2 cellular contexts compared by ENCODE assay signal in the genomic region with DNA sequence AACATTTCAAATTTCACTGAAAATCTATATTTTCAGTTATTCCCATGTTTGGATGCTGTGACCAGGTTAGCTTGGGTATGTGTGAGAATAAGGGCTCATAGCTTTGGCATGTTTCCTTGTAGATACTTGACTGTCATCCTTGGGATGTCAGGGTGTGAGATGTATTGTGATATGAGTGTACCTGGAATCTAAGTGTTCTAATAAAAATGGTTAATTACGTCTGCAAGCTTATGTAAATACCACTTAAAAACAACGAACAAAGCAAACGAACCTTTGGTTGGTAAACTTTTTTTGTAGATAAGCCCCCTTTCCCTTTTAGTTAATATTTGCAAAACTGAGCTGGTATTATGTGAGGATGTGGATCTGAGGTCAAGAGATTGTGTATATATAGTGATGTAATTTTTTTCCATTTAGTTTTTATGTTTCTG.
TF ChIP-seq lines count a peak whose summit lies in the region.

No MANE protein-coding gene starts in this region.

TF ChIP-seq in IMR-90, 13 proteins besides CTCF, POLR2A, EP300 and RAD21:
- TF ChIP-seq BHLHE40 (IDR thresholded peaks at IDR 0.05; ENCODE audit: low read depth, low read length) (no peak), RFX5 (IDR thresholded peaks at IDR 0.05; ENCODE audit: low read depth, low read length) (no peak), MAZ (IDR thresholded peaks at IDR 0.05; ENCODE audit: borderline replicate concordance, low read depth, low read length) (no peak), RCOR1 (IDR thresholded peaks at IDR 0.05; ENCODE audit: insufficient replicate concordance, low read length) (no peak), MXI1 (IDR thresholded peaks at IDR 0.05; ENCODE audit: borderline replicate concordance, low read depth, low read length) (no peak), CEBPB (IDR thresholded peaks at IDR 0.05; ENCODE audit: low read depth, low read length) (no peak), NFE2L2 (IDR thresholded peaks at IDR 0.05; ENCODE audit: low read depth, low read length) (no peak), SMC3 (IDR thresholded peaks at IDR 0.05; ENCODE audit: low read depth, low read length) (no peak), MAFK (IDR thresholded peaks at IDR 0.05; ENCODE audit: low read depth, low read length) (no peak), CHD1 (IDR thresholded peaks at IDR 0.05; ENCODE audit: low read depth, low read length) (no peak), FOS (IDR thresholded peaks at IDR 0.05; ENCODE audit: low read depth, low read length) (no peak)
- TF ChIP-seq, protein P1, sequence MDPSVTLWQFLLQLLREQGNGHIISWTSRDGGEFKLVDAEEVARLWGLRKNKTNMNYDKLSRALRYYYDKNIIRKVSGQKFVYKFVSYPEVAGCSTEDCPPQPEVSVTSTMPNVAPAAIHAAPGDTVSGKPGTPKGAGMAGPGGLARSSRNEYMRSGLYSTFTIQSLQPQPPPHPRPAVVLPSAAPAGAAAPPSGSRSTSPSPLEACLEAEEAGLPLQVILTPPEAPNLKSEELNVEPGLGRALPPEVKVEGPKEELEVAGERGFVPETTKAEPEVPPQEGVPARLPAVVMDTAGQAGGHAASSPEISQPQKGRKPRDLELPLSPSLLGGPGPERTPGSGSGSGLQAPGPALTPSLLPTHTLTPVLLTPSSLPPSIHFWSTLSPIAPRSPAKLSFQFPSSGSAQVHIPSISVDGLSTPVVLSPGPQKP (IDR thresholded peaks at IDR 0.05; ENCODE audit: borderline replicate concordance, low read depth, low read length) = no peak
- TF ChIP-seq, protein P2, sequence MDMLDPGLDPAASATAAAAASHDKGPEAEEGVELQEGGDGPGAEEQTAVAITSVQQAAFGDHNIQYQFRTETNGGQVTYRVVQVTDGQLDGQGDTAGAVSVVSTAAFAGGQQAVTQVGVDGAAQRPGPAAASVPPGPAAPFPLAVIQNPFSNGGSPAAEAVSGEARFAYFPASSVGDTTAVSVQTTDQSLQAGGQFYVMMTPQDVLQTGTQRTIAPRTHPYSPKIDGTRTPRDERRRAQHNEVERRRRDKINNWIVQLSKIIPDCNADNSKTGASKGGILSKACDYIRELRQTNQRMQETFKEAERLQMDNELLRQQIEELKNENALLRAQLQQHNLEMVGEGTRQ (IDR thresholded peaks at IDR 0.05; ENCODE audit: low read depth, low read length) = no peak

TF ChIP-seq in GM12878, 131 proteins besides CTCF, POLR2A, EP300 and RAD21:
- TF ChIP-seq NRF1 (conservative IDR thresholded peaks at IDR 0.05; ENCODE audit: low read depth, low read length) (no peak), SIN3A (IDR thresholded peaks at IDR 0.05; ENCODE audit: low read depth, low read length) (no peak), ZNF274 (IDR thresholded peaks at IDR 0.05; ENCODE audit: insufficient read depth, insufficient read length) (no peak)
